Comparison of ENCODE assay signal across 12 cellular contexts in genomic region chr15:78046796-78047341, GRCh38. TPM values are rescaled to one million over a fixed set of nuclear protein-coding genes. Genes with fewer than 3 reads are reported as not detected.
DNase-seq lines count a peak whose midpoint lies in the region; ATAC-seq and TF ChIP-seq lines count a peak whose summit lies in the region.
"Had no signal": no experiment of that assay in that cellular context is flagged by ENCODE, and none has a peak within 500 bp of the region (broad histone marks: within the 10 kb centered on the region; RNA-seq: fewer than 3 reads in every experiment).

No MANE protein-coding gene starts in this region.

- TF ChIP-seq RAD21 in IMR-90 (IDR thresholded peaks at IDR 0.05; ENCODE audit: low read length) = no peak

- H3K4me1 Mint-ChIP-seq in CD4-positive, CD25-positive, alpha-beta regulatory T cell = peaks cover 47 to 99% (median 82%) of the 10 kb centered on the region in 4 donors
- H3K4me1 Mint-ChIP-seq in brain (peaks cover 66% of the 10 kb centered on the region), endothelial cell (ENCODE audit: unreplicated experiment) (peaks cover 43% of the 10 kb centered on the region)
- peaks cover 75 to 99% (median 84%) of the 10 kb centered on the region in 7 donors for H3K4me1 Mint-ChIP-seq in naive thymus-derived CD4-positive, alpha-beta T cell

- H3K27ac Mint-ChIP-seq in CD4-positive, CD25-positive, alpha-beta regulatory T cell = peak overlapping the region; percentile 92 to 98 (median 95)
- peak overlapping the region in 4 of 5 experiments; percentile 8 to 90 (median 60) for H3K27ac Mint-ChIP-seq in brain
- peak overlapping the region; percentile 82 to 95 (median 91) for H3K27ac Mint-ChIP-seq in naive thymus-derived CD4-positive, alpha-beta T cell
- H3K27ac Mint-ChIP-seq in endothelial cell (ENCODE audit: unreplicated experiment) = no peak overlapping the region

- no peaks in the 10 kb centered on the region for H3K27me3 ChIP-seq in CD4-positive, CD25-positive, alpha-beta regulatory T cell (ENCODE audit: control insufficient read depth, insufficient read depth, low read length)
- no peaks in the 10 kb centered on the region for H3K27me3 ChIP-seq in IMR-90 (ENCODE audit: control insufficient read depth, insufficient read depth, low read length)
- no peaks in the 10 kb centered on the region for H3K27me3 ChIP-seq in naive thymus-derived CD4-positive, alpha-beta T cell (ENCODE audit: control insufficient read depth in 2 of 2, insufficient read depth in 2 of 2, low read length in 2 of 2)
- H3K27me3 ChIP-seq: testis had no signal

- no peaks in the 10 kb centered on the region for H3K9me3 ChIP-seq in CD4-positive, CD25-positive, alpha-beta regulatory T cell (ENCODE audit: control insufficient read depth in 2 of 2, low read length in 2 of 2)
- H3K9me3 ChIP-seq in IMR-90 (ENCODE audit: control insufficient read depth, insufficient read depth, low read length) = no peaks in the 10 kb centered on the region
- H3K9me3 ChIP-seq in naive thymus-derived CD4-positive, alpha-beta T cell (ENCODE audit: control insufficient read depth in 2 of 3, low read length in 3 of 3) = no peaks in the 10 kb centered on the region
- H3K9me3 ChIP-seq: testis had no signal

- H3K4me3 ChIP-seq in CD4-positive, CD25-positive, alpha-beta regulatory T cell (ENCODE audit: low read depth, low read length) = peak overlapping the region; percentile 62
- no peak overlapping the region for H3K4me3 ChIP-seq in IMR-90 (ENCODE audit: insufficient read depth, low read depth, low read length)
- peak overlapping the region; percentile 7 for H3K4me3 ChIP-seq in naive thymus-derived CD4-positive, alpha-beta T cell (ENCODE audit: low read length)
- H3K4me3 ChIP-seq: testis had no signal

- peak overlapping the region; percentile 23; the same call in 1 of the 2 replicates for H3K23ac ChIP-seq in IMR-90 (ENCODE audit: low read depth, low read length)

- no peak overlapping the region for H4K5ac ChIP-seq in IMR-90 (ENCODE audit: low read depth, low read length)

- H3K9me1 ChIP-seq in IMR-90 (ENCODE audit: insufficient read depth, low read length) = peaks cover 35% of the 10 kb centered on the region

- H3K4me1 ChIP-seq in CD4-positive, CD25-positive, alpha-beta regulatory T cell (ENCODE audit: control insufficient read depth, insufficient read depth, low read length, poor library complexity, severe bottlenecking) = peaks cover 88% of the 10 kb centered on the region
- H3K4me1 ChIP-seq in IMR-90 (ENCODE audit: control insufficient read depth, insufficient read depth, low read length) = peaks cover 30% of the 10 kb centered on the region
- H3K4me1 ChIP-seq in naive thymus-derived CD4-positive, alpha-beta T cell (ENCODE audit: control insufficient read depth in 2 of 2, insufficient read depth in 2 of 2, low read length in 2 of 2) = peaks cover 67 to 99% of the 10 kb centered on the region in 2 donors

- H3K36me3 ChIP-seq in CD4-positive, CD25-positive, alpha-beta regulatory T cell (ENCODE audit: control insufficient read depth, insufficient read depth, low read length) = peaks cover 18% of the 10 kb centered on the region
- H3K36me3 ChIP-seq in IMR-90 (ENCODE audit: control insufficient read depth, insufficient read depth, low read length) = peaks cover 28% of the 10 kb centered on the region
- peaks cover 0 to 19% (median 0%) of the 10 kb centered on the region in 3 experiments for H3K36me3 ChIP-seq in naive thymus-derived CD4-positive, alpha-beta T cell (ENCODE audit: control insufficient read depth in 2 of 3, insufficient read depth in 3 of 3, low read length in 3 of 3)

- no peak overlapping the region for H2BK20ac ChIP-seq in IMR-90 (ENCODE audit: low read depth, low read length)

- H3K27me3 Mint-ChIP-seq in CD4-positive, CD25-positive, alpha-beta regulatory T cell = no peaks in the 10 kb centered on the region
- H3K27me3 Mint-ChIP-seq in brain = peaks cover 3% of the 10 kb centered on the region
- H3K27me3 Mint-ChIP-seq in naive thymus-derived CD4-positive, alpha-beta T cell = no peaks in the 10 kb centered on the region
- H3K27me3 Mint-ChIP-seq in endothelial cell (ENCODE audit: unreplicated experiment) = no peaks in the 10 kb centered on the region

- intact Hi-C loops in IMR-90 (cut with micrococcal nuclease) = loop anchor here (5.0 kb wide), 1 partner anchor 40 kb away; no protein-coding TSS in a partner anchor
- intact Hi-C loops in naive thymus-derived CD4-positive, alpha-beta T cell (cut with micrococcal nuclease) = loop anchor here (1.0 kb wide), 2 partner anchors 8 to 13 kb away; no protein-coding TSS in a partner anchor

- peak overlapping the region; percentile 33 for H3K4ac ChIP-seq in IMR-90 (ENCODE audit: low read depth, low read length)

- 0 out of 2 replicates have a peak overlapping the region, but pooled peaks have one; percentile 16 for H2BK120ac ChIP-seq in IMR-90 (ENCODE audit: low read depth, low read length)

- TF ChIP-seq POLR2A in IMR-90 (IDR thresholded peaks at IDR 0.05; ENCODE audit: low read depth, low read length) = no peak

- peaks cover 26% of the 10 kb centered on the region for H3K36me3 Mint-ChIP-seq in CD4-positive, CD25-positive, alpha-beta regulatory T cell
- H3K36me3 Mint-ChIP-seq in brain (peaks cover 23% of the 10 kb centered on the region), endothelial cell (ENCODE audit: low read depth, unreplicated experiment) (no peaks in the 10 kb centered on the region)
- H3K36me3 Mint-ChIP-seq in naive thymus-derived CD4-positive, alpha-beta T cell = peaks cover 5 to 35% (median 23%) of the 10 kb centered on the region in 5 donors

- H2BK15ac ChIP-seq in IMR-90 (ENCODE audit: low read depth, low read length) = no peak overlapping the region

- H3K56ac ChIP-seq in IMR-90 (ENCODE audit: extremely low read depth, insufficient read depth, low read length) = no peak overlapping the region

- H3K9me3 Mint-ChIP-seq in CD4-positive, CD25-positive, alpha-beta regulatory T cell = no peaks in the 10 kb centered on the region
- H3K9me3 Mint-ChIP-seq in brain = no peaks in the 10 kb centered on the region
- H3K9me3 Mint-ChIP-seq in naive thymus-derived CD4-positive, alpha-beta T cell = no peaks in the 10 kb centered on the region
- H3K9me3 Mint-ChIP-seq in endothelial cell (ENCODE audit: unreplicated experiment) = no peaks in the 10 kb centered on the region

- no peak overlapping the region for H2AK5ac ChIP-seq in IMR-90 (ENCODE audit: low read depth, low read length)

- dilution Hi-C loops in IMR-90 (cut with HindIII; ENCODE audit: low sequenced_read_pairs, unreplicated experiment) = no loop called here

- no peak overlapping the region for H3K9ac ChIP-seq in IMR-90 (ENCODE audit: low read depth, low read length)

- TF ChIP-seq CTCF in IMR-90 (conservative IDR thresholded peaks at IDR 0.05; ENCODE audit: low read depth, low read length) (no peak), brain (conservative IDR thresholded peaks at IDR 0.05) (no peak), endothelial cell (IDR thresholded peaks at IDR 0.05; ENCODE audit: unreplicated experiment) (no peak)

- H3K4me3 Mint-ChIP-seq in CD4-positive, CD25-positive, alpha-beta regulatory T cell = peak overlapping the region; percentile 65 to 91 (median 72)
- H3K4me3 Mint-ChIP-seq in brain (no peak overlapping the region), endothelial cell (ENCODE audit: unreplicated experiment) (no peak overlapping the region)
- H3K4me3 Mint-ChIP-seq in naive thymus-derived CD4-positive, alpha-beta T cell = peak overlapping the region in 9 of 10 donors; percentile 3 to 79 (median 59)

- no TSS peak for BruUV-seq in IMR-90 (replicated peaks; lab: Mats Ljungman, UMichigan)

- peak in 1 of 3 donors; percentile 64 for DNase-seq in CD4-positive, CD25-positive, alpha-beta regulatory T cell
- DNase-seq in IMR-90 = no peak
- no peak for DNase-seq in naive thymus-derived CD4-positive, alpha-beta T cell
- DNase-seq in endothelial cell (ENCODE audit: low spot score) = no peak
- DNase-seq in NCI-H2196 (lab: John Stamatoyannopoulos, UW; ENCODE audit: unreplicated experiment) = no peak
- no peak for DNase-seq in cerebellum (ENCODE audit: low spot score)
- DNase-seq: islet precursor cell, NCI-H1436, testis had no signal

- peaks cover 38 to 77% of the 10 kb centered on the region in 2 experiments for H3K79me1 ChIP-seq in IMR-90 (ENCODE audit: low read depth in 1 of 2, low read length in 2 of 2)

- H4K20me1 ChIP-seq in IMR-90 (ENCODE audit: insufficient read depth, low read length) = peaks cover 59% of the 10 kb centered on the region

- WGBS in IMR-90 (ENCODE audit: extremely low coverage in 2 of 2, insufficient read length in 1 of 2), 2 experiments = 100% methylated on average over 1 of the region's 5 CpGs; no CpG with 5 or more reads in 1 of the 2 experiments

- CTCF ChIA-PET in IMR-90 (lab: Yijun Ruan, JAX) = no interaction called here
- CTCF ChIA-PET in naive thymus-derived CD4-positive, alpha-beta T cell (lab: Charles Lee) = interaction anchor here (1.2 kb wide), 1 partner anchor 28 kb away, joined by 3 read pairs; no protein-coding TSS in a partner anchor

- ATAC-seq in CD4-positive, CD25-positive, alpha-beta regulatory T cell (ENCODE audit: low read depth in 2 of 2) = peak; percentile 18 to 19
- ATAC-seq in IMR-90 (ENCODE audit: low read depth) (no peak), GM19035 (IDR thresholded peaks at IDR 0.05; ENCODE audit: unreplicated experiment) (no peak)
- peak; percentile 23 for ATAC-seq in naive thymus-derived CD4-positive, alpha-beta T cell

- H3K4me2 ChIP-seq in IMR-90 (ENCODE audit: low read depth, low read length) = no peak overlapping the region

- H3K14ac ChIP-seq in IMR-90 (replicated peaks; ENCODE audit: low read depth, low read length) = 0 out of 2 replicates have a peak overlapping the region, but pooled peaks have one; percentile 2

- 0 out of 4 replicates have a peak overlapping the region, but pooled peaks of 1 of the 2 experiments have one; percentile 1 for H4K8ac ChIP-seq in IMR-90 (ENCODE audit: low read depth in 2 of 2, low read length in 2 of 2)

- H3K18ac ChIP-seq in IMR-90 (ENCODE audit: low read depth, low read length) = no peak overlapping the region

- in situ Hi-C loops in IMR-90 (cut with MboI; ENCODE audit: low sequenced_read_pairs) = no loop called here

- no peak overlapping the region for H4K91ac ChIP-seq in IMR-90 (ENCODE audit: insufficient read depth, low read depth, low read length)

- peak overlapping the region; percentile 12 for H2BK5ac ChIP-seq in IMR-90 (ENCODE audit: low read depth, low read length, poor library complexity, severe bottlenecking)

- no peak overlapping the region for H2AFZ ChIP-seq in IMR-90 (replicated peaks; ENCODE audit: low read length, poor library complexity)

- no peak overlapping the region for H2AK9ac ChIP-seq in IMR-90 (replicated peaks; ENCODE audit: low read depth, low read length, poor library complexity)

- H3K27ac ChIP-seq in CD4-positive, CD25-positive, alpha-beta regulatory T cell (ENCODE audit: insufficient read depth, low read length, poor library complexity, severe bottlenecking) = peak overlapping the region; percentile 84
- H3K27ac ChIP-seq in IMR-90 (ENCODE audit: insufficient read depth, low read length) = no peak overlapping the region
- H3K27ac ChIP-seq in naive thymus-derived CD4-positive, alpha-beta T cell (ENCODE audit: low read depth, low read length) = peak overlapping the region; percentile 70

- POLR2A ChIA-PET in IMR-90 (lab: Charles Lee; ENCODE audit: unreplicated experiment) = no interaction called here
- POLR2A ChIA-PET in naive thymus-derived CD4-positive, alpha-beta T cell (lab: Charles Lee) = interaction anchor here (0.8 to 18.1 kb wide), 4 partner anchors 12 to 27 kb away, joined by 3 to 292 read pairs (median 8); partner anchors contain the start of gene TBC1D2B

RNA-seq across cellular contexts. Expression of gene TBC1D2B, which starts 30.6 kb away (rescaled TPM):
- total RNA-seq in CD4-positive, CD25-positive, alpha-beta regulatory T cell = 117 TPM
- 10 to 100 TPM; 12.2 to 17.9 (median 15.4) TPM for polyA plus RNA-seq in CD4-positive, CD25-positive, alpha-beta regulatory T cell
- total RNA-seq in IMR-90 (2012; rRNA removed) (17.7 and 17.8 TPM in 2 replicates), endothelial cell (ENCODE audit: unreplicated experiment) (13.8 TPM), cerebellum (18.3 TPM)
- polyA plus RNA-seq in IMR-90 (2012; rRNA removed) (22.8 and 28.3 TPM in 2 replicates), brain (ENCODE audit: insufficient read depth, low read depth, low replicate concordance) (14.2 TPM)
- polyA plus RNA-seq in IMR-90 (2012; cell fraction: cytosol; rRNA removed) = 13.0 and 22.1 TPM in 2 replicates
- polyA plus RNA-seq in IMR-90 (2012; cell fraction: nucleus; rRNA removed; ENCODE audit: low replicate concordance) = 84.5 and 160 TPM in 2 replicates
- 100 to 1,000 TPM in 2 of 5 experiments, 10 to 100 TPM in 3; 69.7 to 119 (median 86.1) TPM for total RNA-seq in naive thymus-derived CD4-positive, alpha-beta T cell
- polyA plus RNA-seq in naive thymus-derived CD4-positive, alpha-beta T cell = 10 to 100 TPM in 1 of 2 donors, 1 to 10 TPM in 1; 7.4 to 14.5 TPM

RNA-seq across cellular contexts. Expression of gene SH2D7, which starts 45.5 kb away (rescaled TPM):
- not detected for total RNA-seq in CD4-positive, CD25-positive, alpha-beta regulatory T cell
- polyA plus RNA-seq in CD4-positive, CD25-positive, alpha-beta regulatory T cell = under 1 TPM in 1 of 4 donors, not detected in 3; 0.09 TPM
- total RNA-seq in IMR-90 (2012; rRNA removed) (not detected in 2 replicates), endothelial cell (ENCODE audit: unreplicated experiment) (not detected), cerebellum (not detected)
- polyA plus RNA-seq in IMR-90 (2012; rRNA removed) (not detected in 2 replicates), brain (ENCODE audit: insufficient read depth, low read depth, low replicate concordance) (not detected)
- not detected in 2 replicates for polyA plus RNA-seq in IMR-90 (2012; cell fraction: cytosol; rRNA removed)
- polyA plus RNA-seq in IMR-90 (2012; cell fraction: nucleus; rRNA removed; ENCODE audit: low replicate concordance) = not detected in 2 replicates
- not detected for total RNA-seq in naive thymus-derived CD4-positive, alpha-beta T cell
- polyA plus RNA-seq in naive thymus-derived CD4-positive, alpha-beta T cell = not detected
- total RNA-seq: RPMI7951 had no signal

Comparison
In these comparisons a context has a peak if more than half of its experiments do, and no peak if none do; other contexts are left out.
1. ATAC-seq: peak in CD4-positive, CD25-positive, alpha-beta regulatory T cell (2 of 2) and naive thymus-derived CD4-positive, alpha-beta T cell (single experiment); none in IMR-90 (single experiment) and GM19035 (single experiment).
2. H3K4me3 Mint-ChIP-seq: peak in CD4-positive, CD25-positive, alpha-beta regulatory T cell (4 of 4) and naive thymus-derived CD4-positive, alpha-beta T cell (9 of 10); none in brain (0 of 5) and endothelial cell (single experiment).